ENCODE assay signal across 22 cellular contexts in the genomic region with DNA sequence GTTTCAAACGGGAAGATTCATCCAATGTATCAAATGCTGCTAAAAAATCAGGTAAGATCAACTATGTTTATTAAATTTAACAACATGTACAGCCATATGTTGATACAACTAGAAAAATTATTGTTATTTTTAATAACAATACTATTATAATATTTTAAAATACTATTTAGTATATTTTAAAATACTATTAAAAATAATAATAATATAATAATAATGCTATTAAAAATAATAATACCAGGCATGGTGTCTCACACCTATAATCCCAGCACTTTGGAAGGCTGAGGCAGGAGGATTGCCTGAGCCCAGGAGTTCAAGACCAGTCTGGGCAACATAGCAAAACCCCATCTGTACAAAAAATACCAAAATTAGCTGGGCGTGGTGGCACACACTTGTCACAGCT. TPM values are rescaled to one million over a fixed set of nuclear protein-coding genes. Genes with fewer than 3 reads are reported as not detected.
DNase-seq lines count a peak whose midpoint lies in the region; ATAC-seq, FAIRE-seq and TF ChIP-seq lines count a peak whose summit lies in the region.
"Had no signal": no experiment of that assay in that cellular context is flagged by ENCODE, and none has a peak within 500 bp of the region (broad histone marks: within the 10 kb centered on the region; RNA-seq: fewer than 3 reads in every experiment).

No MANE protein-coding gene starts in this region.

- no peaks in the 10 kb centered on the region for H3K4me1 ChIP-seq in mammary epithelial cell (ENCODE audit: insufficient read depth, low read length)
- H3K4me1 ChIP-seq: BE2C, BLaER1 had no signal

- no peaks in the 10 kb centered on the region for H3K36me3 ChIP-seq in mammary epithelial cell (ENCODE audit: insufficient read depth, low read length)
- H3K36me3 ChIP-seq: BE2C, BLaER1 had no signal

- H3K27me3 ChIP-seq in mammary epithelial cell (ENCODE audit: insufficient read depth, low read length), result no peaks in the 10 kb centered on the region
- H3K27me3 ChIP-seq: BE2C, BLaER1 had no signal

- H3K9ac ChIP-seq in mammary epithelial cell (ENCODE audit: insufficient read depth, low read length), result no peak overlapping the region
- H3K9ac ChIP-seq: BLaER1 had no signal

- no peak overlapping the region for H2AFZ ChIP-seq in mammary epithelial cell (ENCODE audit: low read depth, low read length)

- H3K4me3 ChIP-seq in mammary epithelial cell (replicated peaks in 1 of 3; ENCODE audit: insufficient read depth in 1 of 3, low read depth in 2 of 3, low read length in 3 of 3), result no peak overlapping the region
- H3K4me3 ChIP-seq: BLaER1, GM12878 had no signal

- no peak overlapping the region for H3K4me3 Mint-ChIP-seq in WTC11
- H3K4me3 Mint-ChIP-seq: CD14-positive monocyte; CD4-positive, alpha-beta memory T cell; CD4-positive, CD25-positive, alpha-beta regulatory T cell; CD8-positive, alpha-beta memory T cell had no signal

- no peaks in the 10 kb centered on the region for H4K20me1 ChIP-seq in mammary epithelial cell (ENCODE audit: insufficient read depth, low read length)
- H4K20me1 ChIP-seq: BLaER1 had no signal

- no peaks in the 10 kb centered on the region for H3K9me3 ChIP-seq in mammary epithelial cell (replicated peaks; ENCODE audit: insufficient read depth, low read length)
- H3K9me3 ChIP-seq: BE2C had no signal

- H3K27ac ChIP-seq in mammary epithelial cell (ENCODE audit: insufficient read depth, low read depth, low read length), result no peak overlapping the region
- H3K27ac ChIP-seq: 22Rv1, BLaER1 had no signal

- POLR2A ChIA-PET in WTC11 (lab: Charles Lee), result no interaction called here

- intact Hi-C loops in mammary epithelial cell (cut with micrococcal nuclease), result no loop called here

- CTCF ChIA-PET in WTC11 (lab: Charles Lee), result no interaction called here
- CTCF ChIA-PET in mammary epithelial cell (lab: Charles Lee; ENCODE audit: low non-redundant PET), result no interaction called here

- H3K9me3 Mint-ChIP-seq in WTC11, result peaks cover 3% of the 10 kb centered on the region; the same call in 1 of the 2 replicates

- no peaks in the 10 kb centered on the region for H3K27me3 Mint-ChIP-seq in WTC11 (ENCODE audit: low read depth)

- no peaks in the 10 kb centered on the region for H3K36me3 Mint-ChIP-seq in WTC11

- ATAC-seq in WTC11 (no peak), GM19351 (IDR thresholded peaks at IDR 0.05; ENCODE audit: unreplicated experiment) (no peak)
- ATAC-seq: GM12878 had no signal

- H3K27ac Mint-ChIP-seq in WTC11, result no peak overlapping the region
- H3K27ac Mint-ChIP-seq: CD14-positive monocyte; CD4-positive, alpha-beta memory T cell; CD4-positive, CD25-positive, alpha-beta regulatory T cell; CD8-positive, alpha-beta memory T cell had no signal

- no peaks in the 10 kb centered on the region for H3K79me2 ChIP-seq in mammary epithelial cell (ENCODE audit: insufficient read depth, low read length)

- TF ChIP-seq CTCF in WTC11 (IDR thresholded peaks at IDR 0.05) (no peak), mammary epithelial cell (conservative IDR thresholded peaks at IDR 0.05 in 1 of 2, IDR thresholded peaks at IDR 0.05 in 1 of 2; ENCODE audit: extremely low read depth in 1 of 2, insufficient read depth in 1 of 2, low read depth in 1 of 2, low read length in 2 of 2) (no peak)

- in situ Hi-C loops in mammary epithelial cell (cut with MboI; ENCODE audit: low sequenced_read_pairs in 2 of 2), result no loop called here

- dilution Hi-C loops in mammary epithelial cell (cut with HindIII; ENCODE audit: low sequenced_read_pairs), result no loop called here

- peak; percentile 77 for FAIRE-seq in A204.1 (lab: Jason Lieb, UNC)
- peak; percentile 21 for FAIRE-seq in RCC 7860 (lab: Jason Lieb, UNC)
- FAIRE-seq: GM12878, GM12892, GM18507 had no signal

- no peak for DNase-seq in RCC 7860 (ENCODE audit: low spot score)
- DNase-seq in WTC11 (ENCODE audit: low spot score), result no peak
- no peak for DNase-seq in mammary epithelial cell
- DNase-seq in DMS153 (lab: John Stamatoyannopoulos, UW), result no peak
- DNase-seq: ACHN; BE2C; C1 segment of cervical spinal cord; CD4-positive, alpha-beta memory T cell; CD4-positive, CD25-positive, alpha-beta regulatory T cell; CD8-positive, alpha-beta memory T cell; COR-L47; DMS 273 treated with DMSO at 0.1 percent for 48 hours; DMS79 treated with DMSO at 0.1 percent for 48 hours; GDM1 had no signal

- 83% methylated on average over 2 of the region's 2 CpGs for WGBS in mammary epithelial cell (ENCODE audit: low coverage, missing lambda C conversion rate)

- BruUV-seq in mammary epithelial cell (replicated peaks; lab: Mats Ljungman, UMichigan), result no TSS peak

- H3K4me1 Mint-ChIP-seq in WTC11, result no peaks in the 10 kb centered on the region
- H3K4me1 Mint-ChIP-seq: CD14-positive monocyte; CD4-positive, alpha-beta memory T cell; CD4-positive, CD25-positive, alpha-beta regulatory T cell; CD8-positive, alpha-beta memory T cell had no signal

- H3K4me2 ChIP-seq in mammary epithelial cell (ENCODE audit: insufficient read depth, low read depth, low read length), result no peak overlapping the region
- H3K4me2 ChIP-seq: BLaER1 had no signal

TF ChIP-seq in WTC11, 78 proteins besides CTCF, POLR2A, EP300 and RAD21:
- peak; percentile 95 for TF ChIP-seq HMGA2 (CRISPR knock-in tag; IDR thresholded peaks at IDR 0.05)
- no peak for TF ChIP-seq RORB (CRISPR knock-in tag; IDR thresholded peaks at IDR 0.05)
- no peak for TF ChIP-seq MYBL2 (CRISPR knock-in tag; IDR thresholded peaks at IDR 0.05)
- no peak for TF ChIP-seq JAZF1 (CRISPR knock-in tag; IDR thresholded peaks at IDR 0.05)

RNA-seq across cellular contexts. Expression of a gene that starts 54.6 kb away (rescaled TPM):
- total RNA-seq in WTC11 (2021) (0.30 to 0.66 TPM (median 0.46 TPM) in 3 replicates), mammary epithelial cell (1 to 10 TPM; 1.2 to 1.3 TPM)
- polyA plus RNA-seq in mammary epithelial cell, result 0.06 TPM
- not detected for polyA minus RNA-seq in mammary epithelial cell
- polyA plus RNA-seq: CD14-positive monocyte had no signal
